In the genomic region with DNA sequence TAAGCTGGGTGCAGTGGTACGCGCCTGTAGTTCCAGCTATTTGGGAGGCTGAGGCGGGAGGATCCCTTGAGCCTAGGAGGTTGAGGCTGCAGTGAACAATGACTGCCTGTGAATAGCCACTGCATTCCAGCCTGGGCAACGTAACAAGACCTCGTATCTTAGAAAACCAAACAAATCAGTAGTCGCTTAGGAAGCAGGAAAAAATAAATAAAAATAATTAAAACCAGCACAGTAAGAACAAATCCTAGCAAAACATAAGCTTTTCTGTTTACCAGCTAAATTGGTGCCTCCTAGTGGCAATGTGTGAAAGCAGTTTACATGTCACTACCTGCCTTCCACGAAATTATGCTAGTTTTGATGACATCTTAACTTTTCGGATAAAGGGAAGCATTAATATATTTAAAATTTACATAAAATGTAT, we compare ENCODE assay signal across 9 cellular contexts. TPM values are rescaled to one million over a fixed set of nuclear protein-coding genes. Genes with fewer than 3 reads are reported as not detected.
DNase-seq lines count a peak whose midpoint lies in the region; ATAC-seq lines count a peak whose summit lies in the region.
"Had no signal": no experiment of that assay in that cellular context is flagged by ENCODE, and none has a peak within 500 bp of the region (broad histone marks: within the 10 kb centered on the region; RNA-seq: fewer than 3 reads in every experiment).

No MANE protein-coding gene starts in this region.

- H3K4me1 Mint-ChIP-seq in CD4-positive, alpha-beta memory T cell: peaks cover 20 to 54% (median 30%) of the 10 kb centered on the region in 4 donors

- intact Hi-C loops in CD4-positive, alpha-beta memory T cell (cut with micrococcal nuclease): no loop called here

- H3K36me3 Mint-ChIP-seq in CD4-positive, alpha-beta memory T cell: peaks cover 19 to 29% of the 10 kb centered on the region in 2 donors

- peak overlapping the region; percentile 84 to 94 (median 91) for H3K4me3 Mint-ChIP-seq in CD4-positive, alpha-beta memory T cell

- peak overlapping the region; percentile 91 to 98 (median 96) for H3K27ac Mint-ChIP-seq in CD4-positive, alpha-beta memory T cell

- no peaks in the 10 kb centered on the region for H3K27me3 Mint-ChIP-seq in CD4-positive, alpha-beta memory T cell

- peak in 4 of 5 donors; percentile 36 to 47 (median 44) for DNase-seq in CD4-positive, alpha-beta memory T cell
- DNase-seq in SW480 (ENCODE audit: low spot score): peak; percentile 24
- peak; percentile 92 for DNase-seq in fibroblast of gingiva (ENCODE audit: low read depth)
- peak; percentile 63 for DNase-seq in pons (ENCODE audit: low spot score)
- no peak for DNase-seq in NCI-H187 (lab: John Stamatoyannopoulos, UW)
- DNase-seq in glomerular visceral epithelial cell (ENCODE audit: extremely low spot score): no peak

- H3K27ac ChIP-seq in CD4-positive, alpha-beta memory T cell (ENCODE audit: low read depth, low read length): peak overlapping the region; percentile 99
- peak overlapping the region; percentile 99 for H3K27ac ChIP-seq in HUES48 (ENCODE audit: low read depth, low read length)

- H3K4me3 ChIP-seq in CD4-positive, alpha-beta memory T cell (ENCODE audit: low read length in 2 of 2): peak overlapping the region; percentile 67 to 95
- peak overlapping the region; percentile 64 for H3K4me3 ChIP-seq in HUES48 (ENCODE audit: low read depth, low read length)

- no peaks in the 10 kb centered on the region for H3K27me3 ChIP-seq in CD4-positive, alpha-beta memory T cell (ENCODE audit: insufficient read depth, low read length)
- no peaks in the 10 kb centered on the region for H3K27me3 ChIP-seq in HUES48 (ENCODE audit: control insufficient read depth, insufficient read depth, low read length)

- H3K9me3 Mint-ChIP-seq in CD4-positive, alpha-beta memory T cell: peaks cover 0 to 2% (median 0%) of the 10 kb centered on the region in 8 donors

- H3K9ac ChIP-seq in HUES48 (ENCODE audit: low read depth, low read length): peak overlapping the region; percentile 19; the same call in 1 of the 2 replicates

- peaks cover under 1% of the 10 kb centered on the region for H3K36me3 ChIP-seq in CD4-positive, alpha-beta memory T cell (ENCODE audit: insufficient read depth, low read length)
- peaks cover 14% of the 10 kb centered on the region for H3K36me3 ChIP-seq in HUES48 (ENCODE audit: control insufficient read depth, insufficient read depth, low read length)

- no peaks in the 10 kb centered on the region for H3K9me3 ChIP-seq in CD4-positive, alpha-beta memory T cell (ENCODE audit: control insufficient read depth in 1 of 2, low read length in 2 of 2)
- no peaks in the 10 kb centered on the region for H3K9me3 ChIP-seq in HUES48 (ENCODE audit: control insufficient read depth, insufficient read depth, low read length)

- POLR2A ChIA-PET in CD4-positive, alpha-beta memory T cell (lab: Charles Lee; ENCODE audit: partially characterized antibody): interaction anchor here (0.5 to 4.2 kb wide), 18 partner anchors 11 to 802 kb away, joined by 3 to 72 read pairs (median 10); partner anchors contain the start of genes KAT8, PYCARD, RUSF1 and SETD1A

- CTCF ChIA-PET in CD4-positive, alpha-beta memory T cell (lab: Charles Lee; ENCODE audit: partially characterized antibody): interaction anchor here (0.7 to 4.8 kb wide), 19 partner anchors 9 to 478 kb away, joined by 3 to 38 read pairs (median 6); partner anchors contain the start of genes HSD3B7, RUSF1, SLC5A2 and TGFB1I1

- H3K4me1 ChIP-seq in CD4-positive, alpha-beta memory T cell (ENCODE audit: insufficient read depth, low read length): peaks cover 46% of the 10 kb centered on the region
- 0 out of 2 replicates have a peak, but pooled peaks cover 3% of the 10 kb centered on the region for H3K4me1 ChIP-seq in HUES48 (ENCODE audit: control insufficient read depth, insufficient read depth, low read length)

- ATAC-seq in HG03159 (IDR thresholded peaks at IDR 0.05; ENCODE audit: unreplicated experiment): no peak

RNA-seq across cellular contexts. Expression of gene ARMC5, which starts 1.3 kb away (rescaled TPM):
- 1 to 10 TPM; 6.5 to 7.0 TPM for total RNA-seq in CD4-positive, alpha-beta memory T cell
- polyA plus RNA-seq in CD4-positive, alpha-beta memory T cell: 1 to 10 TPM; 4.3 to 6.1 TPM

RNA-seq across cellular contexts. Expression of gene TGFB1I1, which starts 11.4 kb away (rescaled TPM):
- total RNA-seq in CD4-positive, alpha-beta memory T cell: under 1 TPM; 0.42 to 0.49 TPM
- polyA plus RNA-seq in CD4-positive, alpha-beta memory T cell: under 1 TPM in 1 of 2 donors, not detected in 1; 0.57 TPM

RNA-seq across cellular contexts. Expression of gene ZNF843, which starts 18.0 kb away (rescaled TPM):
- total RNA-seq in CD4-positive, alpha-beta memory T cell: under 1 TPM; 0.19 to 0.23 TPM
- not detected for polyA plus RNA-seq in CD4-positive, alpha-beta memory T cell

RNA-seq across cellular contexts. Expression of gene SLC5A2, which starts 22.3 kb away (rescaled TPM):
- total RNA-seq in CD4-positive, alpha-beta memory T cell: 1 to 10 TPM; 2.8 to 4.5 TPM
- 1 to 10 TPM in 1 of 2 donors, under 1 TPM in 1; 0.12 to 2.8 TPM for polyA plus RNA-seq in CD4-positive, alpha-beta memory T cell
- total RNA-seq: subcutaneous adipose tissue had no signal

RNA-seq across cellular contexts. Expression of gene COX6A2, which starts 32.4 kb away (rescaled TPM):
- total RNA-seq in CD4-positive, alpha-beta memory T cell: not detected
- polyA plus RNA-seq in CD4-positive, alpha-beta memory T cell: not detected
- total RNA-seq: subcutaneous adipose tissue had no signal

Comparison
In these comparisons a context has a peak if more than half of its experiments do, and no peak if none do; other contexts are left out.
1. DNase-seq: peak in CD4-positive, alpha-beta memory T cell (4 of 5), SW480 (single experiment), fibroblast of gingiva (single experiment) and pons (single experiment); none in NCI-H187 (0 of 2) and glomerular visceral epithelial cell (single experiment).